ENCODE assay signal across 34 cellular contexts in genomic region chr16:7113949-7114348, GRCh38.
"Had no signal": no experiment of that assay in that cellular context is flagged by ENCODE, and none has a peak within 500 bp of the region (broad histone marks: within the 10 kb centered on the region; RNA-seq: fewer than 3 reads in every experiment).

No MANE protein-coding gene starts in this region.

- H3K4me3 ChIP-seq: MG63 had no signal

- DNase-seq: Karpas-422, Kasumi-1, MG63, MV-4-11, NCI-H1048, NCI-H1092, NCI-H1092 treated with DMSO at 0.1 percent for 48 hours, NCI-H1105, NCI-H1105 treated with DMSO at 0.1 percent for 48 hours, NCI-H1417 treated with DMSO at 0.1 percent for 48 hours, NCI-H1436, NCI-H1436 treated with DMSO at 0.1 percent for 48 hours, NCI-H146, NCI-H1694, NCI-H1694 treated with DMSO at 0.1 percent for 48 hours, NCI-H187, NCI-H187 treated with DMSO at 0.1 percent for 48 hours, NCI-H1930, NCI-H2029, NCI-H2029 treated with DMSO at 0.1 percent for 48 hours, NCI-H2081, NCI-H2081 treated with DMSO at 0.1 percent for 48 hours, NCI-H2107, NCI-H2171, NCI-H2171 treated with DMSO at 0.1 percent for 48 hours, NCI-H2227 treated with DMSO at 0.1 percent for 48 hours, NCI-H226, NCI-H345, NCI-H446, NCI-H446 treated with DMSO at 0.1 percent for 48 hours, NCI-H510A, NCI-H510A treated with DMSO at 0.1 percent for 48 hours, NCI-H524, NCI-H524 treated with DMSO at 0.1 percent for 48 hours had no signal

- H3K9me3 ChIP-seq: MG63 had no signal

- H3K36me3 ChIP-seq: MG63 had no signal
